Comparison of ENCODE assay signal across 8 cellular contexts in genomic region chr20:36773548-36774242, GRCh38. TPM values are rescaled to one million over a fixed set of nuclear protein-coding genes. Genes with fewer than 3 reads are reported as not detected.
DNase-seq lines count a peak whose midpoint lies in the region; ATAC-seq and TF ChIP-seq lines count a peak whose summit lies in the region.

A gene with protein sequence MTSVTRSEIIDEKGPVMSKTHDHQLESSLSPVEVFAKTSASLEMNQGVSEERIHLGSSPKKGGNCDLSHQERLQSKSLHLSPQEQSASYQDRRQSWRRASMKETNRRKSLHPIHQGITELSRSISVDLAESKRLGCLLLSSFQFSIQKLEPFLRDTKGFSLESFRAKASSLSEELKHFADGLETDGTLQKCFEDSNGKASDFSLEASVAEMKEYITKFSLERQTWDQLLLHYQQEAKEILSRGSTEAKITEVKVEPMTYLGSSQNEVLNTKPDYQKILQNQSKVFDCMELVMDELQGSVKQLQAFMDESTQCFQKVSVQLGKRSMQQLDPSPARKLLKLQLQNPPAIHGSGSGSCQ (minus strand): TSS chr20:36773763. CDS start chr20:36771458, 2,305 bp downstream.

- no peaks in the 10 kb centered on the region for H3K36me3 Mint-ChIP-seq in activated naive CD4-positive, alpha-beta T cell treated with anti-CD3 and anti-CD28 coated beads, Interleukin-2, amount 50 U/mL, for 24 hours

- CTCF ChIA-PET in GM10248 (lab: Yijun Ruan, JAX), result interaction anchor here (0.6 to 2.9 kb wide), 27 partner anchors 12 to 179 kb away, joined by 3 to 20 read pairs (median 5); partner anchors contain the start of genes NDRG3 and RAB5IF

- DNase-seq in GM10248 (ENCODE audit: extremely low spot score), result peak; percentile 98
- peak; percentile 97 for DNase-seq in NCI-H1092 treated with DMSO at 0.1 percent for 48 hours (lab: John Stamatoyannopoulos, UW)
- DNase-seq in glomerular endothelial cell (ENCODE audit: extremely low read depth, low read depth, low spot score), result no peak
- peak; percentile 86 for DNase-seq in occipital lobe (lab: John Stamatoyannopoulos, UW)

- ATAC-seq in HG02610 (IDR thresholded peaks at IDR 0.05; ENCODE audit: unreplicated experiment) (peak; percentile 84), SK-N-SH treated with all-trans-retinoic acid at 6 μM for 48 hours (peak; percentile 87)

- peaks cover 1% of the 10 kb centered on the region for H3K27me3 Mint-ChIP-seq in activated naive CD4-positive, alpha-beta T cell treated with anti-CD3 and anti-CD28 coated beads, Interleukin-2, amount 50 U/mL, for 24 hours

- H3K27ac ChIP-seq in temporal lobe (ENCODE audit: low read depth, low read length), result peak within 1 kb of the TSS; percentile 85

- H3K9me3 Mint-ChIP-seq in activated naive CD4-positive, alpha-beta T cell treated with anti-CD3 and anti-CD28 coated beads, Interleukin-2, amount 50 U/mL, for 24 hours, result no peaks in the 10 kb centered on the region

- TF ChIP-seq CTCF in GM10248 (IDR thresholded peaks at IDR 0.05; ENCODE audit: control extremely low read depth, extremely low read depth, low read depth, missing control alignments), result no peak

- peaks cover 17% of the 10 kb centered on the region for H3K4me1 Mint-ChIP-seq in activated naive CD4-positive, alpha-beta T cell treated with anti-CD3 and anti-CD28 coated beads, Interleukin-2, amount 50 U/mL, for 24 hours

- POLR2A ChIA-PET in GM10248 (lab: Yijun Ruan, JAX), result interaction anchor here (1.0 kb wide), 1 partner anchor 28 kb away, joined by 3 read pairs; the partner anchor contains the start of gene NDRG3

- H3K27ac Mint-ChIP-seq in activated naive CD4-positive, alpha-beta T cell treated with anti-CD3 and anti-CD28 coated beads, Interleukin-2, amount 50 U/mL, for 24 hours, result peak within 1 kb of the TSS; percentile 98

- H3K4me3 Mint-ChIP-seq in activated naive CD4-positive, alpha-beta T cell treated with anti-CD3 and anti-CD28 coated beads, Interleukin-2, amount 50 U/mL, for 24 hours, result peak within 1 kb of the TSS; percentile 94

TF ChIP-seq in SK-N-SH treated with all-trans-retinoic acid at 6 μM for 48 hours, 23 proteins besides CTCF, POLR2A, EP300 and RAD21:
- TF ChIP-seq ZFP3 (CRISPR knock-in tag; IDR thresholded peaks at IDR 0.05) (no peak), ZFP30 (CRISPR knock-in tag; IDR thresholded peaks at IDR 0.05) (no peak), BACH2 (CRISPR knock-in tag; IDR thresholded peaks at IDR 0.05; ENCODE audit: borderline replicate concordance) (no peak), PPARA (CRISPR knock-in tag; IDR thresholded peaks at IDR 0.05; ENCODE audit: borderline replicate concordance) (no peak), ARNTL (CRISPR knock-in tag; IDR thresholded peaks at IDR 0.05; ENCODE audit: borderline replicate concordance, low read depth) (no peak), ISL1 (CRISPR knock-in tag; IDR thresholded peaks at IDR 0.05) (no peak), TOX (CRISPR knock-in tag; IDR thresholded peaks at IDR 0.05; ENCODE audit: borderline replicate concordance) (no peak), TCF4 (CRISPR knock-in tag; IDR thresholded peaks at IDR 0.05; ENCODE audit: borderline replicate concordance) (no peak), POU6F1 (CRISPR knock-in tag; IDR thresholded peaks at IDR 0.05; ENCODE audit: borderline replicate concordance, low read depth) (no peak), OSR1 (CRISPR knock-in tag; IDR thresholded peaks at IDR 0.05) (no peak), ZC3H10 (CRISPR knock-in tag; IDR thresholded peaks at IDR 0.05) (no peak), ZNF70 (CRISPR knock-in tag; IDR thresholded peaks at IDR 0.05) (no peak), ZNF8 (CRISPR knock-in tag; IDR thresholded peaks at IDR 0.05) (no peak), ESRRG (CRISPR knock-in tag; IDR thresholded peaks at IDR 0.05) (no peak), TSHZ2 (CRISPR knock-in tag; IDR thresholded peaks at IDR 0.05) (no peak), CSDC2 (CRISPR knock-in tag; IDR thresholded peaks at IDR 0.05) (no peak)
- TF ChIP-seq, protein P1, sequence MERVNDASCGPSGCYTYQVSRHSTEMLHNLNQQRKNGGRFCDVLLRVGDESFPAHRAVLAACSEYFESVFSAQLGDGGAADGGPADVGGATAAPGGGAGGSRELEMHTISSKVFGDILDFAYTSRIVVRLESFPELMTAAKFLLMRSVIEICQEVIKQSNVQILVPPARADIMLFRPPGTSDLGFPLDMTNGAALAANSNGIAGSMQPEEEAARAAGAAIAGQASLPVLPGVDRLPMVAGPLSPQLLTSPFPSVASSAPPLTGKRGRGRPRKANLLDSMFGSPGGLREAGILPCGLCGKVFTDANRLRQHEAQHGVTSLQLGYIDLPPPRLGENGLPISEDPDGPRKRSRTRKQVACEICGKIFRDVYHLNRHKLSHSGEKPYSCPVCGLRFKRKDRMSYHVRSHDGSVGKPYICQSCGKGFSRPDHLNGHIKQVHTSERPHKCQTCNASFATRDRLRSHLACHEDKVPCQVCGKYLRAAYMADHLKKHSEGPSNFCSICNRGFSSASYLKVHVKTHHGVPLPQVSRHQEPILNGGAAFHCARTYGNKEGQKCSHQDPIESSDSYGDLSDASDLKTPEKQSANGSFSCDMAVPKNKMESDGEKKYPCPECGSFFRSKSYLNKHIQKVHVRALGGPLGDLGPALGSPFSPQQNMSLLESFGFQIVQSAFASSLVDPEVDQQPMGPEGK (CRISPR knock-in tag; IDR thresholded peaks at IDR 0.05; ENCODE audit: borderline replicate concordance), result no peak
- TF ChIP-seq, protein P2, sequence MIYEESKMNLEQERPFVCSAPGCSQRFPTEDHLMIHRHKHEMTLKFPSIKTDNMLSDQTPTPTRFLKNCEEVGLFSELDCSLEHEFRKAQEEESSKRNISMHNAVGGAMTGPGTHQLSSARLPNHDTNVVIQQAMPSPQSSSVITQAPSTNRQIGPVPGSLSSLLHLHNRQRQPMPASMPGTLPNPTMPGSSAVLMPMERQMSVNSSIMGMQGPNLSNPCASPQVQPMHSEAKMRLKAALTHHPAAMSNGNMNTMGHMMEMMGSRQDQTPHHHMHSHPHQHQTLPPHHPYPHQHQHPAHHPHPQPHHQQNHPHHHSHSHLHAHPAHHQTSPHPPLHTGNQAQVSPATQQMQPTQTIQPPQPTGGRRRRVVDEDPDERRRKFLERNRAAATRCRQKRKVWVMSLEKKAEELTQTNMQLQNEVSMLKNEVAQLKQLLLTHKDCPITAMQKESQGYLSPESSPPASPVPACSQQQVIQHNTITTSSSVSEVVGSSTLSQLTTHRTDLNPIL (CRISPR knock-in tag; IDR thresholded peaks at IDR 0.05; ENCODE audit: low read depth), result no peak

RNA-seq across cellular contexts. Expression of the gene that starts here (rescaled TPM):
- total RNA-seq in glomerular endothelial cell (7.5 and 13.3 TPM in 2 replicates), occipital lobe (4.7 TPM), temporal lobe (4.2 TPM)
